In genomic region chr16:31485571-31485970, GRCh38 we compare ENCODE assay signal across 22 cellular contexts. TPM values are rescaled to one million over a fixed set of nuclear protein-coding genes. Genes with fewer than 3 reads are reported as not detected.
A peak's percentile ranks its signal among the peaks of the same experiment; 100 is the strongest.
DNase-seq lines count a peak whose midpoint lies in the region; ATAC-seq, FAIRE-seq and TF ChIP-seq lines count a peak whose summit lies in the region.
"Had no signal": no experiment of that assay in that cellular context is flagged by ENCODE, and none has a peak within 500 bp of the region (broad histone marks: within the 10 kb centered on the region; RNA-seq: fewer than 3 reads in every experiment).

No MANE protein-coding gene starts in this region.

- H4K20me1 ChIP-seq in K562 (replicated peaks; ENCODE audit: control insufficient read depth, insufficient read depth, low read length): no peaks in the 10 kb centered on the region

- 85% methylated on average over 17 of the region's 17 CpGs for WGBS in K562 (ENCODE audit: insufficient coverage, low coverage, missing lambda C conversion rate)

- in situ Hi-C loops in K562 (cut with MboI): no loop called here

- no peak overlapping the region for H3K9ac ChIP-seq in K562 (ENCODE audit: insufficient read depth in 1 of 2, low read depth in 2 of 2, low read length in 2 of 2)

- no peak for TF ChIP-seq EP300 in K562 (IDR thresholded peaks at IDR 0.05; ENCODE audit: low read length)

- H3K4me2 ChIP-seq in K562 (ENCODE audit: insufficient read depth, low read length): no peak overlapping the region

- H3K4me3 ChIP-seq in CD4-positive, CD25-positive, alpha-beta regulatory T cell (ENCODE audit: low read depth, low read length): no peak overlapping the region
- H3K4me3 ChIP-seq in K562: no peak overlapping the region
- H3K4me3 ChIP-seq: GM12878, HAP-1, Peyer's patch had no signal

- no peak overlapping the region for H3K27ac Mint-ChIP-seq in CD4-positive, CD25-positive, alpha-beta regulatory T cell
- peak overlapping the region in 2 of 10 donors; percentile 52 to 55 for H3K27ac Mint-ChIP-seq in naive thymus-derived CD8-positive, alpha-beta T cell

- no peak for DNase-seq in CD4-positive, CD25-positive, alpha-beta regulatory T cell
- no peak for DNase-seq in K562 (ENCODE audit: extremely low read depth in 1 of 4, low spot score in 3 of 4)
- no peak for DNase-seq in naive thymus-derived CD8-positive, alpha-beta T cell
- DNase-seq in activated gamma-delta T cell treated with Interleukin-2 at 50 U/mL for 16 hours: no peak
- DNase-seq: Calu3, IMR-90, MV-4-11, NCI-H1417 treated with DMSO at 0.1 percent for 48 hours, NCI-H2029, NCI-H2171 treated with DMSO at 0.1 percent for 48 hours, NCI-H774, Right ventricle myocardium superior had no signal

- H3K27ac ChIP-seq in CD4-positive, CD25-positive, alpha-beta regulatory T cell (ENCODE audit: insufficient read depth, low read length, poor library complexity, severe bottlenecking): no peak overlapping the region
- H3K27ac ChIP-seq in K562 (ENCODE audit: extremely low read depth, low read depth, low read length): no peak overlapping the region
- H3K27ac ChIP-seq: C4-2B had no signal

- H3K27me3 ChIP-seq in CD4-positive, CD25-positive, alpha-beta regulatory T cell (ENCODE audit: control insufficient read depth, insufficient read depth, low read length): no peaks in the 10 kb centered on the region
- H3K27me3 ChIP-seq in K562 (ENCODE audit: control insufficient read depth in 2 of 2, insufficient read depth in 2 of 2, low read length in 2 of 2): no peaks in the 10 kb centered on the region
- H3K27me3 ChIP-seq: Peyer's patch had no signal

- TF ChIP-seq RAD21 in K562 (CRISPR knock-in tag; conservative IDR thresholded peaks at IDR 0.05 in 1 of 2, IDR thresholded peaks at IDR 0.05 in 1 of 2): no peak

- CTCF ChIA-PET in K562 (lab: Yijun Ruan, JAX; ENCODE audit: low intra/inter-chr PET ratio): no interaction called here

- H3K4me1 Mint-ChIP-seq in CD4-positive, CD25-positive, alpha-beta regulatory T cell: peaks cover 0 to 18% (median 5%) of the 10 kb centered on the region in 4 donors
- peaks cover 4 to 22% (median 18%) of the 10 kb centered on the region in 4 donors for H3K4me1 Mint-ChIP-seq in naive thymus-derived CD8-positive, alpha-beta T cell

- no peaks in the 10 kb centered on the region for H3K36me3 Mint-ChIP-seq in CD4-positive, CD25-positive, alpha-beta regulatory T cell
- H3K36me3 Mint-ChIP-seq in naive thymus-derived CD8-positive, alpha-beta T cell: no peaks in the 10 kb centered on the region

- H3K79me2 ChIP-seq in K562 (ENCODE audit: control insufficient read depth, insufficient read depth, low read length): no peaks in the 10 kb centered on the region

- H3K4me3 Mint-ChIP-seq in CD4-positive, CD25-positive, alpha-beta regulatory T cell: peak overlapping the region in 3 of 4 donors; percentile 65 to 93 (median 92)
- H3K4me3 Mint-ChIP-seq in naive thymus-derived CD8-positive, alpha-beta T cell: peak overlapping the region in 7 of 10 donors; percentile 10 to 95 (median 67)

- POLR2A ChIA-PET in K562 (lab: Yijun Ruan, JAX): interaction anchor here (0.7 to 4.3 kb wide), 5 partner anchors 8 to 70 kb away, joined by 3 to 20 read pairs (median 12); partner anchors contain the start of gene RUSF1
- POLR2A ChIA-PET in naive thymus-derived CD8-positive, alpha-beta T cell (lab: Charles Lee): interaction anchor here (0.9 to 6.1 kb wide), 3 partner anchors 8 to 25 kb away, joined by 3 to 67 read pairs (median 4); no protein-coding TSS in a partner anchor

- no peaks in the 10 kb centered on the region for H3K9me3 Mint-ChIP-seq in CD4-positive, CD25-positive, alpha-beta regulatory T cell
- H3K9me3 Mint-ChIP-seq in naive thymus-derived CD8-positive, alpha-beta T cell: no peaks in the 10 kb centered on the region

- no peaks in the 10 kb centered on the region for H3K27me3 Mint-ChIP-seq in CD4-positive, CD25-positive, alpha-beta regulatory T cell
- no peaks in the 10 kb centered on the region for H3K27me3 Mint-ChIP-seq in naive thymus-derived CD8-positive, alpha-beta T cell

- no TSS peak for BruUV-seq in K562 (replicated peaks; lab: Mats Ljungman, UMichigan)

- no peaks in the 10 kb centered on the region for H3K36me3 ChIP-seq in CD4-positive, CD25-positive, alpha-beta regulatory T cell (ENCODE audit: control insufficient read depth, insufficient read depth, low read length)
- peaks cover 1% of the 10 kb centered on the region; the same call in 2 of the 3 replicates for H3K36me3 ChIP-seq in K562 (ENCODE audit: control insufficient read depth, insufficient read depth, low read length)
- H3K36me3 ChIP-seq: HAP-1, Peyer's patch had no signal

- no peak overlapping the region for H2AFZ ChIP-seq in K562 (ENCODE audit: low read depth, low read length)

- TF ChIP-seq CTCF in K562 (IDR thresholded peaks at IDR 0.05 in 2 of 3, conservative IDR thresholded peaks at IDR 0.05 in 1 of 3; ENCODE audit: insufficient read depth in 2 of 3, low read depth in 1 of 3, low read length in 3 of 3): no peak

- peaks cover 12% of the 10 kb centered on the region for H3K4me1 ChIP-seq in CD4-positive, CD25-positive, alpha-beta regulatory T cell (ENCODE audit: control insufficient read depth, insufficient read depth, low read length, poor library complexity, severe bottlenecking)
- peaks cover 14 to 24% of the 10 kb centered on the region in 2 experiments for H3K4me1 ChIP-seq in K562 (replicated peaks in 1 of 2; ENCODE audit: control insufficient read depth in 2 of 2, insufficient read depth in 2 of 2, low read length in 2 of 2)
- H3K4me1 ChIP-seq: HAP-1 had no signal

- intact Hi-C loops in K562 (cut with micrococcal nuclease): no loop called here

- H3K9me1 ChIP-seq in K562 (ENCODE audit: control insufficient read depth, insufficient read depth, low read length): no peaks in the 10 kb centered on the region

- FAIRE-seq in K562 (lab: Jason Lieb, UNC): no peak
- FAIRE-seq: A204.1, GM12878, GM18507 had no signal

- TF ChIP-seq POLR2A in K562 (conservative IDR thresholded peaks at IDR 0.05): no peak

- no peaks in the 10 kb centered on the region for H3K9me3 ChIP-seq in CD4-positive, CD25-positive, alpha-beta regulatory T cell (ENCODE audit: control insufficient read depth in 2 of 2, low read length in 2 of 2)
- H3K9me3 ChIP-seq in K562 (replicated peaks; ENCODE audit: control insufficient read depth, insufficient read depth, low read depth, low read length): no peaks in the 10 kb centered on the region
- H3K9me3 ChIP-seq: HAP-1 had no signal

- no peak for ATAC-seq in CD4-positive, CD25-positive, alpha-beta regulatory T cell (ENCODE audit: low read depth in 2 of 2)
- ATAC-seq in K562 (no peak), HG02588 (IDR thresholded peaks at IDR 0.05; ENCODE audit: unreplicated experiment) (no peak), HG03432 (IDR thresholded peaks at IDR 0.05; ENCODE audit: unreplicated experiment) (no peak)
- ATAC-seq in naive thymus-derived CD8-positive, alpha-beta T cell: no peak
- ATAC-seq: GM12878 had no signal

RNA-seq across cellular contexts. Expression of gene SLC5A2, which starts 2.6 kb away (rescaled TPM):
- total RNA-seq in CD4-positive, CD25-positive, alpha-beta regulatory T cell: 3.8 TPM
- polyA plus RNA-seq in CD4-positive, CD25-positive, alpha-beta regulatory T cell: 1 to 10 TPM in 3 of 4 donors, under 1 TPM in 1; 0.76 to 2.2 (median 1.4) TPM
- total RNA-seq in K562 (2011; cell fraction: chromatin; rRNA removed; ENCODE audit: low replicate concordance): not detected in 2 replicates
- total RNA-seq in K562 (2011; cell fraction: nucleolus; rRNA removed): not detected in 2 replicates
- not detected in 2 replicates for total RNA-seq in K562 (2011; cell fraction: nucleoplasm; rRNA removed)
- not detected in 2 replicates for total RNA-seq in K562 (2014; rRNA removed)
- total RNA-seq in K562 (2014; rRNA removed; fragmentation: Illumina TruSeq; extraction: Trizol): not detected in 2 replicates
- total RNA-seq in K562 (2015; rRNA removed; fragmentation: Illumina TruSeq; extraction: Trizol): not detected in 2 replicates
- total RNA-seq in K562 (2021): 0.07 TPM in 1 of 2 replicates, not detected in the other
- not detected in 2 replicates for polyA plus RNA-seq in K562 (2011; rRNA removed)
- 0.03 TPM in 1 of 2 replicates, not detected in the other for polyA plus RNA-seq in K562 (2011; cell fraction: cytosol; rRNA removed)
- not detected in 2 replicates for polyA plus RNA-seq in K562 (2011; cell fraction: nucleus; rRNA removed)
- polyA plus RNA-seq in K562 (2012): 0.56 and 2.4 TPM in 2 replicates
- not detected in 2 replicates for polyA plus RNA-seq in K562 (2014; fragmentation: Illumina TruSeq; extraction: Trizol)
- 1 to 10 TPM; 2.2 to 2.7 TPM for polyA plus RNA-seq in K562 (2014; fragmentation: Nextera tagmentation; extraction: Ambion mirVana)
- polyA plus RNA-seq in K562 (2014; rRNA removed): not detected in 2 replicates
- polyA minus RNA-seq in K562 (2011; rRNA and poly(A)+ RNA removed): not detected in 2 replicates
- polyA minus RNA-seq in K562 (2011; cell fraction: cytosol; rRNA and poly(A)+ RNA removed): not detected in 2 replicates
- not detected in 2 replicates for polyA minus RNA-seq in K562 (2011; cell fraction: nucleus; rRNA and poly(A)+ RNA removed)
- total RNA-seq in naive thymus-derived CD8-positive, alpha-beta T cell: 1 to 10 TPM; 3.5 to 4.7 TPM
- polyA plus RNA-seq in naive thymus-derived CD8-positive, alpha-beta T cell: 1 to 10 TPM; 2.3 to 2.5 (median 2.5) TPM
- total RNA-seq: GM12878, IMR-90, LHCN-M2, NCI-H460, Right ventricle myocardium superior had no signal
- polyA plus RNA-seq: IMR-90 had no signal

RNA-seq across cellular contexts. Expression of gene TGFB1I1, which starts 13.6 kb away (rescaled TPM):
- total RNA-seq in CD4-positive, CD25-positive, alpha-beta regulatory T cell: 1.6 TPM
- polyA plus RNA-seq in CD4-positive, CD25-positive, alpha-beta regulatory T cell: 1 to 10 TPM in 2 of 4 donors, under 1 TPM in 2; 0.33 to 5.0 (median 1.5) TPM
- total RNA-seq in K562 (2011; cell fraction: chromatin; rRNA removed; ENCODE audit: low replicate concordance): 0.44 and 0.81 TPM in 2 replicates
- total RNA-seq in K562 (2011; cell fraction: nucleolus; rRNA removed): 1.2 and 1.4 TPM in 2 replicates
- 0.73 and 0.92 TPM in 2 replicates for total RNA-seq in K562 (2011; cell fraction: nucleoplasm; rRNA removed)
- total RNA-seq in K562 (2014; rRNA removed) (0.53 and 0.91 TPM in 2 replicates), K562 (2014; rRNA removed; fragmentation: Illumina TruSeq; extraction: Trizol) (0.11 and 0.29 TPM in 2 replicates), K562 (2015; rRNA removed; fragmentation: Illumina TruSeq; extraction: Trizol) (0.25 and 0.26 TPM in 2 replicates), K562 (2021) (0.64 and 0.85 TPM in 2 replicates)
- polyA plus RNA-seq in K562 (2011; rRNA removed) (0.04 and 0.08 TPM in 2 replicates), K562 (2014; fragmentation: Illumina TruSeq; extraction: Trizol) (0.62 and 0.73 TPM in 2 replicates), K562 (2014; fragmentation: Nextera tagmentation; extraction: Ambion mirVana) (under 1 TPM; 0.06 TPM), K562 (2014; rRNA removed) (0.19 and 0.54 TPM in 2 replicates)
- 0.25 and 0.67 TPM in 2 replicates for polyA plus RNA-seq in K562 (2011; cell fraction: cytosol; rRNA removed)
- polyA plus RNA-seq in K562 (2011; cell fraction: nucleus; rRNA removed): 0.22 and 0.28 TPM in 2 replicates
- 0.72 and 1.9 TPM in 2 replicates for polyA plus RNA-seq in K562 (2012)
- not detected in 2 replicates for polyA minus RNA-seq in K562 (2011; rRNA and poly(A)+ RNA removed)
- 1.4 TPM in 1 of 2 replicates, not detected in the other for polyA minus RNA-seq in K562 (2011; cell fraction: cytosol; rRNA and poly(A)+ RNA removed)
- polyA minus RNA-seq in K562 (2011; cell fraction: nucleus; rRNA and poly(A)+ RNA removed): 0.22 TPM in 1 of 2 replicates, not detected in the other
- under 1 TPM; 0.58 to 0.68 TPM for total RNA-seq in naive thymus-derived CD8-positive, alpha-beta T cell
- polyA plus RNA-seq in naive thymus-derived CD8-positive, alpha-beta T cell: under 1 TPM; 0.08 to 0.22 (median 0.20) TPM

RNA-seq across cellular contexts. Expression of gene RUSF1, which starts 22.6 kb away (rescaled TPM):
- total RNA-seq in CD4-positive, CD25-positive, alpha-beta regulatory T cell: 44.7 TPM
- polyA plus RNA-seq in CD4-positive, CD25-positive, alpha-beta regulatory T cell: 10 to 100 TPM; 17.9 to 21.9 (median 21.4) TPM
- total RNA-seq in K562 (2011; cell fraction: chromatin; rRNA removed; ENCODE audit: low replicate concordance): 95.6 and 204 TPM in 2 replicates
- 127 and 145 TPM in 2 replicates for total RNA-seq in K562 (2011; cell fraction: nucleolus; rRNA removed)
- total RNA-seq in K562 (2011; cell fraction: nucleoplasm; rRNA removed): 113 and 120 TPM in 2 replicates
- 27.6 and 35.1 TPM in 2 replicates for total RNA-seq in K562 (2014; rRNA removed)
- 15.8 and 17.8 TPM in 2 replicates for total RNA-seq in K562 (2014; rRNA removed; fragmentation: Illumina TruSeq; extraction: Trizol)
- 22.9 and 23.4 TPM in 2 replicates for total RNA-seq in K562 (2015; rRNA removed; fragmentation: Illumina TruSeq; extraction: Trizol)
- 44.1 and 49.8 TPM in 2 replicates for total RNA-seq in K562 (2021)
- 46.7 and 74.1 TPM in 2 replicates for polyA plus RNA-seq in K562 (2011; rRNA removed)
- polyA plus RNA-seq in K562 (2011; cell fraction: cytosol; rRNA removed): 66.4 and 70.6 TPM in 2 replicates
- 343 and 373 TPM in 2 replicates for polyA plus RNA-seq in K562 (2011; cell fraction: nucleus; rRNA removed)
- polyA plus RNA-seq in K562 (2012): 40.1 and 104 TPM in 2 replicates
- 43.2 and 54.4 TPM in 2 replicates for polyA plus RNA-seq in K562 (2014; fragmentation: Illumina TruSeq; extraction: Trizol)
- polyA plus RNA-seq in K562 (2014; fragmentation: Nextera tagmentation; extraction: Ambion mirVana): under 1 TPM; 0.80 to 0.89 TPM
- 52.8 and 54.4 TPM in 2 replicates for polyA plus RNA-seq in K562 (2014; rRNA removed)
- 35.6 and 38.8 TPM in 2 replicates for polyA minus RNA-seq in K562 (2011; rRNA and poly(A)+ RNA removed)
- polyA minus RNA-seq in K562 (2011; cell fraction: cytosol; rRNA and poly(A)+ RNA removed): 36.8 and 41.0 TPM in 2 replicates
- polyA minus RNA-seq in K562 (2011; cell fraction: nucleus; rRNA and poly(A)+ RNA removed): 50.6 and 81.8 TPM in 2 replicates
- 100 to 1,000 TPM; 108 to 110 TPM for total RNA-seq in naive thymus-derived CD8-positive, alpha-beta T cell
- polyA plus RNA-seq in naive thymus-derived CD8-positive, alpha-beta T cell: 10 to 100 TPM; 15.3 to 28.6 (median 22.3) TPM

RNA-seq across cellular contexts. Expression of gene ARMC5, which starts 26.3 kb away (rescaled TPM):
- total RNA-seq in CD4-positive, CD25-positive, alpha-beta regulatory T cell: 11.4 TPM
- 1 to 10 TPM; 4.0 to 5.9 (median 5.6) TPM for polyA plus RNA-seq in CD4-positive, CD25-positive, alpha-beta regulatory T cell
- 14.5 and 27.5 TPM in 2 replicates for total RNA-seq in K562 (2011; cell fraction: chromatin; rRNA removed; ENCODE audit: low replicate concordance)
- total RNA-seq in K562 (2011; cell fraction: nucleolus; rRNA removed): 22.8 and 23.9 TPM in 2 replicates
- 15.2 and 19.7 TPM in 2 replicates for total RNA-seq in K562 (2011; cell fraction: nucleoplasm; rRNA removed)
- 10.3 and 11.8 TPM in 2 replicates for total RNA-seq in K562 (2014; rRNA removed)
- 1.2 and 1.9 TPM in 2 replicates for total RNA-seq in K562 (2014; rRNA removed; fragmentation: Illumina TruSeq; extraction: Trizol)
- 5.0 and 6.6 TPM in 2 replicates for total RNA-seq in K562 (2015; rRNA removed; fragmentation: Illumina TruSeq; extraction: Trizol)
- total RNA-seq in K562 (2021): 13.2 and 13.5 TPM in 2 replicates
- polyA plus RNA-seq in K562 (2011; rRNA removed): 2.1 and 5.6 TPM in 2 replicates
- 3.3 and 7.9 TPM in 2 replicates for polyA plus RNA-seq in K562 (2011; cell fraction: cytosol; rRNA removed)
- 33.0 and 40.2 TPM in 2 replicates for polyA plus RNA-seq in K562 (2011; cell fraction: nucleus; rRNA removed)
- polyA plus RNA-seq in K562 (2012): 8.9 and 9.6 TPM in 2 replicates
- polyA plus RNA-seq in K562 (2014; fragmentation: Illumina TruSeq; extraction: Trizol): 1.8 and 4.8 TPM in 2 replicates
- under 1 TPM; 0.11 to 0.17 TPM for polyA plus RNA-seq in K562 (2014; fragmentation: Nextera tagmentation; extraction: Ambion mirVana)
- polyA plus RNA-seq in K562 (2014; rRNA removed): 8.4 and 9.5 TPM in 2 replicates
- polyA minus RNA-seq in K562 (2011; rRNA and poly(A)+ RNA removed): 1.6 and 2.5 TPM in 2 replicates
- 4.5 and 6.8 TPM in 2 replicates for polyA minus RNA-seq in K562 (2011; cell fraction: cytosol; rRNA and poly(A)+ RNA removed)
- polyA minus RNA-seq in K562 (2011; cell fraction: nucleus; rRNA and poly(A)+ RNA removed): 5.1 and 8.1 TPM in 2 replicates
- total RNA-seq in naive thymus-derived CD8-positive, alpha-beta T cell: 10 to 100 TPM; 11.1 to 12.0 TPM
- polyA plus RNA-seq in naive thymus-derived CD8-positive, alpha-beta T cell: 1 to 10 TPM; 6.2 to 9.8 (median 8.0) TPM

RNA-seq across cellular contexts. Expression of gene AHSP, which starts 42.1 kb away (rescaled TPM):
- total RNA-seq in CD4-positive, CD25-positive, alpha-beta regulatory T cell: not detected
- not detected for polyA plus RNA-seq in CD4-positive, CD25-positive, alpha-beta regulatory T cell
- 1.1 TPM in 1 of 2 replicates, not detected in the other for total RNA-seq in K562 (2011; cell fraction: chromatin; rRNA removed; ENCODE audit: low replicate concordance)
- total RNA-seq in K562 (2011; cell fraction: nucleolus; rRNA removed): 3.0 and 3.4 TPM in 2 replicates
- 5.1 TPM in 1 of 2 replicates, not detected in the other for total RNA-seq in K562 (2011; cell fraction: nucleoplasm; rRNA removed)
- total RNA-seq in K562 (2014; rRNA removed) (23.3 and 25.8 TPM in 2 replicates), K562 (2014; rRNA removed; fragmentation: Illumina TruSeq; extraction: Trizol) (18.1 and 21.6 TPM in 2 replicates), K562 (2015; rRNA removed; fragmentation: Illumina TruSeq; extraction: Trizol) (12.0 and 13.0 TPM in 2 replicates), K562 (2021) (21.3 TPM in 2 replicates)
- polyA plus RNA-seq in K562 (2011; rRNA removed) (6.1 and 6.6 TPM in 2 replicates), K562 (2014; fragmentation: Illumina TruSeq; extraction: Trizol) (23.3 and 45.7 TPM in 2 replicates), K562 (2014; fragmentation: Nextera tagmentation; extraction: Ambion mirVana) (10 to 100 TPM; 82.9 to 99.1 TPM), K562 (2014; rRNA removed) (29.6 and 30.7 TPM in 2 replicates)
- 5.8 and 8.3 TPM in 2 replicates for polyA plus RNA-seq in K562 (2011; cell fraction: cytosol; rRNA removed)
- polyA plus RNA-seq in K562 (2011; cell fraction: nucleus; rRNA removed): 0.88 and 2.4 TPM in 2 replicates
- 20.2 and 30.0 TPM in 2 replicates for polyA plus RNA-seq in K562 (2012)
- 2.7 TPM in 1 of 2 replicates, not detected in the other for polyA minus RNA-seq in K562 (2011; rRNA and poly(A)+ RNA removed)
- not detected in 2 replicates for polyA minus RNA-seq in K562 (2011; cell fraction: cytosol; rRNA and poly(A)+ RNA removed)
- polyA minus RNA-seq in K562 (2011; cell fraction: nucleus; rRNA and poly(A)+ RNA removed): not detected in 2 replicates
- total RNA-seq in naive thymus-derived CD8-positive, alpha-beta T cell: not detected
- not detected for polyA plus RNA-seq in naive thymus-derived CD8-positive, alpha-beta T cell
- total RNA-seq: Calu3, GM12878, IMR-90, LHCN-M2, NCI-H460, Peyer's patch, Right ventricle myocardium superior had no signal
- polyA plus RNA-seq: GM12878, IMR-90 had no signal
